Comparison of ENCODE assay signal across 22 cellular contexts in the genomic region with DNA sequence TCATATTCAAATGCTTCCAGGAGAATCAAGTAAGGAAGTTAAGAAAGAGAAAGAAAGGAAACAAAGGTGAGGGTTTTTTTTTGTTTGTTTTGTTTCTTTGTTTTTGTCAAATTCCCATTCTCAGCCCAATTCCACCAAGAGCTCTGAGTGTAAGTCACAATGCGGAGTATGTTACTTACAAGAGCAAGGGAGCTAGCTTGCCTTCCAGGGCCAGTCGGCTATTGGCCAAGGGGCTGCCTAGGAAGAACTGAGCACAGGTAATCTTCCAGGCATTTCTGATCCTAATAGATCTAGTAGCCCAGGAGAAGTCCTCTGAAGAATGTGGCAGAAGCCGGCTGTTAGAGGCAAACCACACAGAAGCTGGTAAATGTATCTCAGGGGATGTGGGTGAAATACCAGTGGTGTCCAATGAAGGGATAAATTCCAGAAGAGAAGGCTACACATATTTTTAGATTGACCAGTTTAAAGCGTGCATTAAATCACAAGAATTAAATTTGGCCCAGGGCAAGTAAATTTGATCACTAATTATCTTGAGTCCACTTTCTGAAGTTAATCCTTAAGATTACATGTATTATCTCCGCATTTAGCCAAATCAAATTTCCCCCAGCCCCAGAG.
DNase-seq lines count a peak whose midpoint lies in the region; ATAC-seq, FAIRE-seq and TF ChIP-seq lines count a peak whose summit lies in the region.
"Had no signal": no experiment of that assay in that cellular context is flagged by ENCODE, and none has a peak within 500 bp of the region (broad histone marks: within the 10 kb centered on the region; RNA-seq: fewer than 3 reads in every experiment).

No MANE protein-coding gene starts in this region.

- FAIRE-seq in GM12891 (lab: Jason Lieb, UNC) = no peak

- no peak for TF ChIP-seq CTCF in astrocyte of the spinal cord (IDR thresholded peaks at IDR 0.05; ENCODE audit: low read depth, low read length)

- H3K4me1 Mint-ChIP-seq in effector memory CD8-positive, alpha-beta T cell (ENCODE audit: low read depth in 2 of 2) = no peaks in the 10 kb centered on the region
- no peaks in the 10 kb centered on the region for H3K4me1 Mint-ChIP-seq in activated CD8-positive, alpha-beta T cell treated with anti-CD3 and anti-CD28 coated beads, Interleukin-2, amount 10 ng/mL, durations not matched to agents 7 days and 5 days (ENCODE audit: low read depth)
- H3K4me1 Mint-ChIP-seq: activated CD8-positive, alpha-beta memory T cell treated with anti-CD3 and anti-CD28 coated beads, Interleukin-2, amount 10 ng/mL, durations not matched to agents 7 days and 5 days; stimulated activated naive B cell treated with anti-CD40 and anti-IgM and Interleukin-4, amounts not matched to agents 10 μg/mL and 1 μg/mL and 100 μg/mL, for 72 hours had no signal

- H3K36me3 ChIP-seq in HUES48 (ENCODE audit: control insufficient read depth, insufficient read depth, low read length) = no peaks in the 10 kb centered on the region
- H3K36me3 ChIP-seq: colonic mucosa, thyroid gland had no signal

- H3K27ac ChIP-seq in HUES48 (ENCODE audit: low read depth, low read length) = peak overlapping the region; percentile 80
- H3K27ac ChIP-seq: colonic mucosa, thyroid gland had no signal

- no peak overlapping the region for H3K4me3 Mint-ChIP-seq in effector memory CD8-positive, alpha-beta T cell
- H3K4me3 Mint-ChIP-seq in activated CD8-positive, alpha-beta T cell treated with anti-CD3 and anti-CD28 coated beads, Interleukin-2, amount 10 ng/mL, durations not matched to agents 7 days and 5 days = no peak overlapping the region
- H3K4me3 Mint-ChIP-seq: activated CD8-positive, alpha-beta memory T cell treated with anti-CD3 and anti-CD28 coated beads, Interleukin-2, amount 10 ng/mL, durations not matched to agents 7 days and 5 days; CD4-positive, alpha-beta T cell; IgD-negative memory B cell; stimulated activated naive B cell treated with anti-CD40 and anti-IgM and Interleukin-4, amounts not matched to agents 10 μg/mL and 1 μg/mL and 100 μg/mL, for 72 hours; T-helper 2 cell treated with Interferon-gamma antibody and Interleukin-4, amounts not matched to agents 5 μg/mL and 100 μg/mL, for 36 hours had no signal

- H3K9me3 ChIP-seq in HUES48 (ENCODE audit: control insufficient read depth, insufficient read depth, low read length) = peaks cover 8% of the 10 kb centered on the region; the same call in 1 of the 2 replicates
- H3K9me3 ChIP-seq: colonic mucosa, thyroid gland had no signal

- in situ Hi-C loops in astrocyte of the spinal cord (cut with HindIII; ENCODE audit: low sequenced_read_pairs) = no loop called here

- peaks cover 0 to 10% of the 10 kb centered on the region in 2 donors for H3K9me3 Mint-ChIP-seq in effector memory CD8-positive, alpha-beta T cell
- peaks cover 11% of the 10 kb centered on the region for H3K9me3 Mint-ChIP-seq in activated CD8-positive, alpha-beta T cell treated with anti-CD3 and anti-CD28 coated beads, Interleukin-2, amount 10 ng/mL, durations not matched to agents 7 days and 5 days (ENCODE audit: insufficient read depth)

- POLR2A ChIA-PET in activated CD8-positive, alpha-beta T cell treated with anti-CD3 and anti-CD28 coated beads, Interleukin-2, amount 10 ng/mL, durations not matched to agents 7 days and 5 days (lab: Charles Lee) = no interaction called here

- CTCF ChIA-PET in activated CD8-positive, alpha-beta T cell treated with anti-CD3 and anti-CD28 coated beads, Interleukin-2, amount 10 ng/mL, durations not matched to agents 7 days and 5 days (lab: Charles Lee) = no interaction called here

- no peak overlapping the region for H3K27ac Mint-ChIP-seq in effector memory CD8-positive, alpha-beta T cell
- H3K27ac Mint-ChIP-seq in activated CD8-positive, alpha-beta T cell treated with anti-CD3 and anti-CD28 coated beads, Interleukin-2, amount 10 ng/mL, durations not matched to agents 7 days and 5 days = no peak overlapping the region
- H3K27ac Mint-ChIP-seq: activated CD8-positive, alpha-beta memory T cell treated with anti-CD3 and anti-CD28 coated beads, Interleukin-2, amount 10 ng/mL, durations not matched to agents 7 days and 5 days; CD4-positive, alpha-beta T cell; IgD-negative memory B cell; stimulated activated naive B cell treated with anti-CD40 and anti-IgM and Interleukin-4, amounts not matched to agents 10 μg/mL and 1 μg/mL and 100 μg/mL, for 72 hours; T-helper 2 cell treated with Interferon-gamma antibody and Interleukin-4, amounts not matched to agents 5 μg/mL and 100 μg/mL, for 36 hours had no signal

- peaks cover 14% of the 10 kb centered on the region for H3K4me1 ChIP-seq in HUES48 (ENCODE audit: control insufficient read depth, insufficient read depth, low read length)
- H3K4me1 ChIP-seq: colonic mucosa had no signal

- H3K27me3 ChIP-seq in HUES48 (ENCODE audit: control insufficient read depth, insufficient read depth, low read length) = no peaks in the 10 kb centered on the region
- H3K27me3 ChIP-seq: colonic mucosa, thyroid gland had no signal

- H3K9ac ChIP-seq in HUES48 (ENCODE audit: low read depth, low read length) = no peak overlapping the region

- ATAC-seq in effector memory CD8-positive, alpha-beta T cell (replicated peaks) = no peak
- no peak for ATAC-seq in activated CD8-positive, alpha-beta T cell treated with anti-CD3 and anti-CD28 coated beads, Interleukin-2, amount 10 ng/mL, durations not matched to agents 7 days and 5 days
- ATAC-seq: activated CD8-positive, alpha-beta memory T cell treated with anti-CD3 and anti-CD28 coated beads, Interleukin-2, amount 10 ng/mL, durations not matched to agents 7 days and 5 days; stimulated activated naive B cell treated with anti-CD40 and anti-IgM and Interleukin-4, amounts not matched to agents 10 μg/mL and 1 μg/mL and 100 μg/mL, for 72 hours had no signal

- H3K27me3 Mint-ChIP-seq in effector memory CD8-positive, alpha-beta T cell = no peaks in the 10 kb centered on the region
- no peaks in the 10 kb centered on the region for H3K27me3 Mint-ChIP-seq in activated CD8-positive, alpha-beta T cell treated with anti-CD3 and anti-CD28 coated beads, Interleukin-2, amount 10 ng/mL, durations not matched to agents 7 days and 5 days (ENCODE audit: low read depth)
- H3K27me3 Mint-ChIP-seq: activated CD8-positive, alpha-beta memory T cell treated with anti-CD3 and anti-CD28 coated beads, Interleukin-2, amount 10 ng/mL, durations not matched to agents 7 days and 5 days; CD4-positive, alpha-beta T cell; IgD-negative memory B cell; stimulated activated naive B cell treated with anti-CD40 and anti-IgM and Interleukin-4, amounts not matched to agents 10 μg/mL and 1 μg/mL and 100 μg/mL, for 72 hours had no signal

- H3K4me3 ChIP-seq in HUES48 (ENCODE audit: low read depth, low read length) = no peak overlapping the region
- H3K4me3 ChIP-seq in astrocyte of the spinal cord (ENCODE audit: low read depth, low read length) = no peak overlapping the region
- H3K4me3 ChIP-seq: colonic mucosa, thyroid gland had no signal

- DNase-seq in AG08396 (ENCODE audit: low spot score) (peak; percentile 18), astrocyte of the spinal cord (ENCODE audit: low read depth, low spot score) (peak; percentile 53), iPS-NIHi7 (ENCODE audit: extremely low spot score) (peak; percentile 38), GM12891 (ENCODE audit: insufficient read length, low spot score) (no peak)
- no peak for DNase-seq in effector memory CD8-positive, alpha-beta T cell
- DNase-seq in activated CD4-positive, alpha-beta T cell treated with anti-CD3 and anti-CD28 coated beads for 48 hours = no peak
- no peak for DNase-seq in activated CD8-positive, alpha-beta T cell treated with anti-CD3 and anti-CD28 coated beads, Interleukin-2, amount 10 ng/mL, durations not matched to agents 7 days and 5 days
- DNase-seq: activated CD4-positive, CD25-positive, alpha-beta regulatory T cell treated with anti-CD3 and anti-CD28 coated beads, Interleukin-2, amount 50 U/mL, for 72 hours; activated CD8-positive, alpha-beta memory T cell treated with anti-CD3 and anti-CD28 coated beads, Interleukin-2, amount 10 ng/mL, durations not matched to agents 7 days and 5 days; activated effector memory CD4-positive, alpha-beta T cell treated with Interleukin-2 at 50 U/mL for 16 hours; anterior cingulate cortex; CD4-positive, alpha-beta T cell; colonic mucosa; DMS79; MV-4-11; NCI-H2029 treated with DMSO at 0.1 percent for 48 hours; NCI-H524; stimulated activated naive B cell treated with anti-CD40 and anti-IgM and Interleukin-4, amounts not matched to agents 10 μg/mL and 1 μg/mL and 100 μg/mL, for 72 hours; thyroid gland had no signal

- TF ChIP-seq POLR2A in GM12891 (IDR thresholded peaks at IDR 0.05; ENCODE audit: low read depth, low read length) = no peak

- no peaks in the 10 kb centered on the region for H3K36me3 Mint-ChIP-seq in effector memory CD8-positive, alpha-beta T cell (ENCODE audit: insufficient read depth)
- no peaks in the 10 kb centered on the region for H3K36me3 Mint-ChIP-seq in activated CD8-positive, alpha-beta T cell treated with anti-CD3 and anti-CD28 coated beads, Interleukin-2, amount 10 ng/mL, durations not matched to agents 7 days and 5 days (ENCODE audit: low read depth)
- H3K36me3 Mint-ChIP-seq: activated CD8-positive, alpha-beta memory T cell treated with anti-CD3 and anti-CD28 coated beads, Interleukin-2, amount 10 ng/mL, durations not matched to agents 7 days and 5 days; IgD-negative memory B cell; stimulated activated naive B cell treated with anti-CD40 and anti-IgM and Interleukin-4, amounts not matched to agents 10 μg/mL and 1 μg/mL and 100 μg/mL, for 72 hours had no signal

TF ChIP-seq in GM12891, 5 proteins besides CTCF, POLR2A, EP300 and RAD21:
- TF ChIP-seq SPI1 (IDR thresholded peaks at IDR 0.05; ENCODE audit: low read depth, low read length) = no peak
- no peak for TF ChIP-seq POLR2AphosphoS5 (IDR thresholded peaks at IDR 0.05; ENCODE audit: low read depth, low read length)
- TF ChIP-seq TAF1 (IDR thresholded peaks at IDR 0.05; ENCODE audit: low read depth, low read length) = no peak
- TF ChIP-seq PAX5 (IDR thresholded peaks at IDR 0.05; ENCODE audit: insufficient read depth, low read length, severe bottlenecking) = no peak
- no peak for TF ChIP-seq POU2F2 (IDR thresholded peaks at IDR 0.05; ENCODE audit: low read depth, low read length)

Comparison
In these comparisons a context has a peak if more than half of its experiments do, and no peak if none do; other contexts are left out.
1. DNase-seq: peak in AG08396 (single experiment), astrocyte of the spinal cord (single experiment) and iPS-NIHi7 (single experiment); none in effector memory CD8-positive, alpha-beta T cell (0 of 3), GM12891 (single experiment), activated CD4-positive, alpha-beta T cell treated with anti-CD3 and anti-CD28 coated beads for 48 hours (single experiment) and activated CD8-positive, alpha-beta T cell treated with anti-CD3 and anti-CD28 coated beads, Interleukin-2, amount 10 ng/mL, durations not matched to agents 7 days and 5 days (single experiment).